In genomic region chr1:220038640-220039039, GRCh38 we compare ENCODE assay signal across 21 cellular contexts. TPM values are rescaled to one million over a fixed set of nuclear protein-coding genes. Genes with fewer than 3 reads are reported as not detected.
A peak's percentile ranks its signal among the peaks of the same experiment; 100 is the strongest.
DNase-seq lines count a peak whose midpoint lies in the region; ATAC-seq and TF ChIP-seq lines count a peak whose summit lies in the region.
"Had no signal": no experiment of that assay in that cellular context is flagged by ENCODE, and none has a peak within 500 bp of the region (broad histone marks: within the 10 kb centered on the region; RNA-seq: fewer than 3 reads in every experiment).

No MANE protein-coding gene starts in this region.

- peak overlapping the region; percentile 33 for H3K27ac Mint-ChIP-seq in stimulated activated naive CD8-positive, alpha-beta T cell treated with anti-CD3 and anti-CD28 coated beads, Interleukin-15, Interleukin-2, amounts not matched to agents 100 ng/mL and 50 ng/mL, for 24 hours
- peak overlapping the region in 1 of 2 donors; percentile 72 for H3K27ac Mint-ChIP-seq in stimulated activated naive CD8-positive, alpha-beta T cell treated with anti-CD3 and anti-CD28 coated beads, Interleukin-15, amount 100 ng/mL, for 72 hours
- peak overlapping the region; percentile 63 for H3K27ac Mint-ChIP-seq in activated CD4-positive, alpha-beta memory T cell treated with anti-CD3 and anti-CD28 coated beads, Interleukin-2, amount 10 ng/mL, durations not matched to agents 7 days and 5 days
- peak overlapping the region; percentile 14 for H3K27ac Mint-ChIP-seq in mesothelial cell of epicardium
- H3K27ac Mint-ChIP-seq: neural progenitor cell had no signal

- CTCF ChIA-PET in activated CD4-positive, alpha-beta memory T cell treated with anti-CD3 and anti-CD28 coated beads, Interleukin-2, amount 10 ng/mL, durations not matched to agents 7 days and 5 days (lab: Charles Lee): interaction anchor here (0.6 to 1.7 kb wide), 2 partner anchors 25 to 48 kb away, joined by 3 to 5 read pairs; no protein-coding TSS in a partner anchor

- POLR2A ChIA-PET in activated CD4-positive, alpha-beta memory T cell treated with anti-CD3 and anti-CD28 coated beads, Interleukin-2, amount 10 ng/mL, durations not matched to agents 7 days and 5 days (lab: Charles Lee): no interaction called here

- no peaks in the 10 kb centered on the region for H3K9me3 Mint-ChIP-seq in stimulated activated naive CD8-positive, alpha-beta T cell treated with anti-CD3 and anti-CD28 coated beads, Interleukin-15, Interleukin-2, amounts not matched to agents 100 ng/mL and 50 ng/mL, for 24 hours
- no peaks in the 10 kb centered on the region for H3K9me3 Mint-ChIP-seq in stimulated activated naive CD8-positive, alpha-beta T cell treated with anti-CD3 and anti-CD28 coated beads, Interleukin-15, amount 100 ng/mL, for 72 hours
- no peaks in the 10 kb centered on the region for H3K9me3 Mint-ChIP-seq in activated CD4-positive, alpha-beta memory T cell treated with anti-CD3 and anti-CD28 coated beads, Interleukin-2, amount 10 ng/mL, durations not matched to agents 7 days and 5 days
- no peaks in the 10 kb centered on the region for H3K9me3 Mint-ChIP-seq in mesothelial cell of epicardium
- H3K9me3 Mint-ChIP-seq: CD4-positive, alpha-beta T cell; neural progenitor cell had no signal

- no peaks in the 10 kb centered on the region for H3K27me3 Mint-ChIP-seq in stimulated activated naive CD8-positive, alpha-beta T cell treated with anti-CD3 and anti-CD28 coated beads, Interleukin-15, Interleukin-2, amounts not matched to agents 100 ng/mL and 50 ng/mL, for 24 hours
- no peaks in the 10 kb centered on the region for H3K27me3 Mint-ChIP-seq in stimulated activated naive CD8-positive, alpha-beta T cell treated with anti-CD3 and anti-CD28 coated beads, Interleukin-15, amount 100 ng/mL, for 72 hours
- H3K27me3 Mint-ChIP-seq in activated CD4-positive, alpha-beta memory T cell treated with anti-CD3 and anti-CD28 coated beads, Interleukin-2, amount 10 ng/mL, durations not matched to agents 7 days and 5 days: no peaks in the 10 kb centered on the region
- no peaks in the 10 kb centered on the region for H3K27me3 Mint-ChIP-seq in mesothelial cell of epicardium (ENCODE audit: low read depth)
- H3K27me3 Mint-ChIP-seq: CD4-positive, alpha-beta T cell had no signal

- TF ChIP-seq CTCF in mesothelial cell of epicardium (IDR thresholded peaks at IDR 0.05; ENCODE audit: unreplicated experiment): no peak

- H3K4me3 Mint-ChIP-seq in stimulated activated naive CD8-positive, alpha-beta T cell treated with anti-CD3 and anti-CD28 coated beads, Interleukin-15, Interleukin-2, amounts not matched to agents 100 ng/mL and 50 ng/mL, for 24 hours: no peak overlapping the region
- no peak overlapping the region for H3K4me3 Mint-ChIP-seq in stimulated activated naive CD8-positive, alpha-beta T cell treated with anti-CD3 and anti-CD28 coated beads, Interleukin-15, amount 100 ng/mL, for 72 hours
- H3K4me3 Mint-ChIP-seq in activated CD4-positive, alpha-beta memory T cell treated with anti-CD3 and anti-CD28 coated beads, Interleukin-2, amount 10 ng/mL, durations not matched to agents 7 days and 5 days: no peak overlapping the region
- H3K4me3 Mint-ChIP-seq in mesothelial cell of epicardium: no peak overlapping the region
- H3K4me3 Mint-ChIP-seq: CD4-positive, alpha-beta T cell; neural progenitor cell had no signal

- peaks cover 47% of the 10 kb centered on the region for H3K4me1 Mint-ChIP-seq in stimulated activated naive CD8-positive, alpha-beta T cell treated with anti-CD3 and anti-CD28 coated beads, Interleukin-15, Interleukin-2, amounts not matched to agents 100 ng/mL and 50 ng/mL, for 24 hours (ENCODE audit: low read depth)
- H3K4me1 Mint-ChIP-seq in stimulated activated naive CD8-positive, alpha-beta T cell treated with anti-CD3 and anti-CD28 coated beads, Interleukin-15, amount 100 ng/mL, for 72 hours: peaks cover 35% of the 10 kb centered on the region
- H3K4me1 Mint-ChIP-seq in activated CD4-positive, alpha-beta memory T cell treated with anti-CD3 and anti-CD28 coated beads, Interleukin-2, amount 10 ng/mL, durations not matched to agents 7 days and 5 days: peaks cover 39% of the 10 kb centered on the region
- peaks cover 4% of the 10 kb centered on the region for H3K4me1 Mint-ChIP-seq in mesothelial cell of epicardium

- no peak for ATAC-seq in stimulated activated naive CD8-positive, alpha-beta T cell treated with anti-CD3 and anti-CD28 coated beads, Interleukin-15, amount 100 ng/mL, for 72 hours
- ATAC-seq in GM21723 (IDR thresholded peaks at IDR 0.05; ENCODE audit: unreplicated experiment) (no peak), HG03457 (IDR thresholded peaks at IDR 0.05; ENCODE audit: unreplicated experiment) (no peak)
- ATAC-seq: foreskin keratinocyte had no signal

- H3K36me3 Mint-ChIP-seq in stimulated activated naive CD8-positive, alpha-beta T cell treated with anti-CD3 and anti-CD28 coated beads, Interleukin-15, Interleukin-2, amounts not matched to agents 100 ng/mL and 50 ng/mL, for 24 hours (ENCODE audit: low read depth): peaks cover 52% of the 10 kb centered on the region
- peaks cover 44% of the 10 kb centered on the region for H3K36me3 Mint-ChIP-seq in activated CD4-positive, alpha-beta memory T cell treated with anti-CD3 and anti-CD28 coated beads, Interleukin-2, amount 10 ng/mL, durations not matched to agents 7 days and 5 days (ENCODE audit: low read depth)
- H3K36me3 Mint-ChIP-seq in mesothelial cell of epicardium: peaks cover 24% of the 10 kb centered on the region

- DNase-seq in stimulated activated naive CD8-positive, alpha-beta T cell treated with anti-CD3 and anti-CD28 coated beads, Interleukin-15, amount 100 ng/mL, for 72 hours: no peak
- DNase-seq in activated CD4-positive, alpha-beta memory T cell treated with anti-CD3 and anti-CD28 coated beads, Interleukin-2, amount 10 ng/mL, durations not matched to agents 7 days and 5 days: no peak
- DNase-seq in mesothelial cell of epicardium (ENCODE audit: low spot score in 2 of 2, unreplicated experiment in 2 of 2) (no peak), dedifferentiated amniotic fluid mesenchymal stem cell (ENCODE audit: extremely low spot score) (no peak)
- DNase-seq: activated CD4-positive, CD25-positive, alpha-beta regulatory T cell; activated gamma-delta T cell treated with Interleukin-2 at 50 U/mL for 16 hours; CD4-positive, alpha-beta T cell; cerebellar nuclear complex; DMS79; effector CD4-positive, alpha-beta T cell; foreskin keratinocyte; MV-4-11; NCI-H187; SK-N-SH; stimulated activated CD4-positive, alpha-beta T cell treated with anti-CD3 and anti-CD28 coated beads, Interleukin-1b, Interleukin-23, amount 100 ng/mL, for 48 hours; stimulated activated naive CD4-positive, alpha-beta T cell; tibial artery had no signal

RNA-seq across cellular contexts. Expression of gene EPRS1, which starts 7.7 kb away (rescaled TPM):
- 100 to 1,000 TPM; 117 to 123 TPM for total RNA-seq in activated CD4-positive, alpha-beta memory T cell treated with anti-CD3 and anti-CD28 coated beads, Interleukin-2, amount 10 ng/mL, durations not matched to agents 7 days and 5 days
- total RNA-seq in mesothelial cell of epicardium: 76.9 to 80.7 TPM (median 78.0 TPM) in 3 replicates

RNA-seq across cellular contexts. Expression of gene BPNT1, which starts 50.9 kb away (rescaled TPM):
- total RNA-seq in activated CD4-positive, alpha-beta memory T cell treated with anti-CD3 and anti-CD28 coated beads, Interleukin-2, amount 10 ng/mL, durations not matched to agents 7 days and 5 days: 10 to 100 TPM; 19.1 to 20.6 TPM
- 23.2 to 26.6 TPM (median 23.9 TPM) in 3 replicates for total RNA-seq in mesothelial cell of epicardium

RNA-seq across cellular contexts. Expression of gene IARS2, which starts 55.3 kb away (rescaled TPM):
- 10 to 100 TPM; 54.9 to 55.5 TPM for total RNA-seq in activated CD4-positive, alpha-beta memory T cell treated with anti-CD3 and anti-CD28 coated beads, Interleukin-2, amount 10 ng/mL, durations not matched to agents 7 days and 5 days
- total RNA-seq in mesothelial cell of epicardium: 57.0 to 60.4 TPM (median 58.4 TPM) in 3 replicates
